11 cellular contexts compared by ENCODE assay signal in the genomic region with DNA sequence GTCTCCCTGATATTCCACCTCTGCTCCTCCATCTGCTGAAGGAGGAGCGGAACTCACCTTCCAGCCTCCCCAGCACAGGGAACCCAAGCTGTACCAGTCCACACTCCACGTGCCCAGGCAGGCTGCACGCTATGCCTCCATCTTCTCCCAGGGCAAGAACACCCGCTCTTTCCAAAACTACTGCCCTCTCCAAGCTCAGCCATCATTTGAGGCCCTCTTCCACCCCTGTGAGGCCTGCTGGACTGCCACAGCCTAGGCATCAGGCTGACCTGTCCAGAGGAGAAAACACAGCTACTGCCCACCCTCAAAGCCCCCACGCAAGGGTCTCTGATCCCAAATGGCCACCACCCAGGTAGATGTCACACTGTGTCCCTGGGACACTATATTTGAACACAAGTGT. TPM values are rescaled to one million over a fixed set of nuclear protein-coding genes. Genes with fewer than 3 reads are reported as not detected.
DNase-seq lines count a peak whose midpoint lies in the region; ATAC-seq, FAIRE-seq and TF ChIP-seq lines count a peak whose summit lies in the region.
"Had no signal": no experiment of that assay in that cellular context is flagged by ENCODE, and none has a peak within 500 bp of the region (broad histone marks: within the 10 kb centered on the region; RNA-seq: fewer than 3 reads in every experiment).

No MANE protein-coding gene starts in this region.

- no peak for FAIRE-seq in A549 (lab: Jason Lieb, UNC)
- FAIRE-seq: pancreas had no signal

- H3K4me1 ChIP-seq in A549 (peaks cover 52% of the 10 kb centered on the region), HUES6 (ENCODE audit: control insufficient read depth, insufficient read depth, low read length) (peaks cover 19% of the 10 kb centered on the region), SK-N-SH (ENCODE audit: control insufficient read depth in 1 of 2, insufficient read depth in 2 of 2, low read depth in 1 of 2, low read length in 1 of 2) (peaks cover 0 to 20% of the 10 kb centered on the region in 2 experiments; a peak in 1 of 4 replicates)

- TF ChIP-seq EP300 in A549 (IDR thresholded peaks at IDR 0.05): no peak
- TF ChIP-seq EP300 in SK-N-SH (IDR thresholded peaks at IDR 0.05; ENCODE audit: borderline replicate concordance in 1 of 2, low read depth in 1 of 2, low read length in 1 of 2): no peak

- peak overlapping the region in 1 of 2 donors; percentile 85 for H3K27ac Mint-ChIP-seq in natural killer cell

- no peaks in the 10 kb centered on the region for H3K79me2 ChIP-seq in SK-N-SH (ENCODE audit: insufficient read depth)

- H2AFZ ChIP-seq in SK-N-SH (ENCODE audit: low read depth): no peak overlapping the region

- POLR2A ChIA-PET in A549 (lab: Yijun Ruan, JAX) (no interaction called here), SK-N-SH (lab: Yijun Ruan, JAX) (no interaction called here)

- no peaks in the 10 kb centered on the region for H4K20me1 ChIP-seq in SK-N-SH (ENCODE audit: insufficient read depth)

- H3K9me3 ChIP-seq in A549: no peaks in the 10 kb centered on the region
- H3K9me3 ChIP-seq in HUES6 (ENCODE audit: control insufficient read depth, insufficient read depth, low read depth, low read length): no peaks in the 10 kb centered on the region
- H3K9me3 ChIP-seq in SK-N-SH: no peaks in the 10 kb centered on the region
- H3K9me3 ChIP-seq: heart right ventricle, pancreas had no signal

- no peaks in the 10 kb centered on the region for H3F3A ChIP-seq in SK-N-SH (replicated peaks; ENCODE audit: insufficient read depth)

- H3K36me3 ChIP-seq in HUES6 (ENCODE audit: control insufficient read depth, insufficient read depth, low read length) (no peaks in the 10 kb centered on the region), SK-N-SH (replicated peaks in 1 of 2; ENCODE audit: control insufficient read depth in 1 of 2, insufficient read depth in 2 of 2, low read length in 1 of 2) (no peaks in the 10 kb centered on the region)
- H3K36me3 ChIP-seq: pancreas had no signal

- H3K4me3 ChIP-seq in A549 (no peak overlapping the region), HUES6 (ENCODE audit: low read depth, low read length) (0 out of 2 replicates have a peak overlapping the region, but pooled peaks have one; percentile 78), SK-N-SH (ENCODE audit: low read depth in 2 of 2, low read length in 1 of 2) (no peak overlapping the region)

- DNase-seq in A549 (ENCODE audit: low read depth in 1 of 2, low spot score in 1 of 2) (no peak), natural killer cell (no peak), dermis blood vessel endothelial cell (no peak), left cardiac atrium (no peak), HUDEP-2 (lab: John Stamatoyannopoulos, UW; ENCODE audit: unreplicated experiment in 76 of 76) (no peak), SK-N-SH (no peak)
- DNase-seq: activated CD4-positive, CD25-positive, alpha-beta regulatory T cell treated with anti-CD3 and anti-CD28 coated beads, Interleukin-2, amount 50 U/mL, for 72 hours; heart right ventricle; pancreas had no signal

- CTCF ChIA-PET in A549 (lab: Yijun Ruan, JAX): interaction anchor here (0.5 kb wide), 1 partner anchor 100 kb away, joined by 3 read pairs; no protein-coding TSS in a partner anchor
- CTCF ChIA-PET in SK-N-SH (lab: Yijun Ruan, JAX): interaction anchor here (0.6 kb wide), 1 partner anchor 11 kb away, joined by 3 read pairs; no protein-coding TSS in a partner anchor

- intact Hi-C loops in natural killer cell (cut with micrococcal nuclease): no loop called here
- intact Hi-C loops in left cardiac atrium (cut with DNase I): loop anchor here in 1 of 2 donors (2.0 kb wide), 1 partner anchor 23 kb away; no protein-coding TSS in a partner anchor

- H3K36me3 Mint-ChIP-seq in natural killer cell: no peaks in the 10 kb centered on the region

- TF ChIP-seq CTCF in A549 (IDR thresholded peaks at IDR 0.05) (no peak), natural killer cell (IDR thresholded peaks at IDR 0.05) (no peak), SK-N-SH (IDR thresholded peaks at IDR 0.05) (no peak)

- peaks cover 27% of the 10 kb centered on the region for H3K27me3 ChIP-seq in HUES6 (ENCODE audit: control insufficient read depth, insufficient read depth, low read length)
- no peaks in the 10 kb centered on the region; the same call in 1 of the 2 replicates for H3K27me3 ChIP-seq in SK-N-SH (ENCODE audit: insufficient read depth)
- H3K27me3 ChIP-seq: pancreas had no signal

- TF ChIP-seq RAD21 in A549 (conservative IDR thresholded peaks at IDR 0.05 in 1 of 2, IDR thresholded peaks at IDR 0.05 in 1 of 2) (no peak), SK-N-SH (IDR thresholded peaks at IDR 0.05; ENCODE audit: low read length) (no peak)

- peak overlapping the region; percentile 37; the same call in 1 of the 3 replicates for H3K4me2 ChIP-seq in A549
- no peak overlapping the region for H3K4me2 ChIP-seq in SK-N-SH

- 92% methylated on average over 5 of the region's 5 CpGs for WGBS in A549 (ENCODE audit: missing lambda C conversion rate)
- 91% methylated on average over 5 of the region's 5 CpGs for WGBS in SK-N-SH (ENCODE audit: low lambda C conversion rate)

- no peak for TF ChIP-seq POLR2A in A549 (IDR thresholded peaks at IDR 0.05; ENCODE audit: low read length)

- no peaks in the 10 kb centered on the region for H3K9me3 Mint-ChIP-seq in natural killer cell

- peak overlapping the region in 1 of 2 experiments; percentile 53; a peak in 1 of 6 replicates for H3K27ac ChIP-seq in A549
- no peak overlapping the region for H3K27ac ChIP-seq in HUES6 (ENCODE audit: low read depth, low read length)
- H3K27ac ChIP-seq in cingulate gyrus (ENCODE audit: low read depth, low read length): peak overlapping the region; percentile 92
- no peak overlapping the region for H3K27ac ChIP-seq in SK-N-SH (ENCODE audit: low read depth in 2 of 2, low read length in 1 of 2)

- no peaks in the 10 kb centered on the region for H3K9me2 ChIP-seq in SK-N-SH

- H3K27me3 Mint-ChIP-seq in natural killer cell (ENCODE audit: low read depth in 2 of 2): no peaks in the 10 kb centered on the region

- ATAC-seq in A549: no peak
- ATAC-seq in natural killer cell: no peak
- no peak for ATAC-seq in left cardiac atrium

- H3K9ac ChIP-seq in HUES6 (ENCODE audit: low read length): no peak overlapping the region
- no peak overlapping the region for H3K9ac ChIP-seq in SK-N-SH

- peaks cover 15 to 18% of the 10 kb centered on the region in 2 donors for H3K4me1 Mint-ChIP-seq in natural killer cell

- peak overlapping the region; percentile 93 for H3K4me3 Mint-ChIP-seq in natural killer cell

TF ChIP-seq in A549, 52 proteins besides CTCF, POLR2A, EP300 and RAD21 (continues in another document):
- TF ChIP-seq ZFP36 (IDR thresholded peaks at IDR 0.05; ENCODE audit: borderline replicate concordance, partially characterized antibody): no peak
- no peak for TF ChIP-seq PHF8 (IDR thresholded peaks at IDR 0.05; ENCODE audit: borderline replicate concordance, low read depth)
- no peak for TF ChIP-seq FOSL2 (IDR thresholded peaks at IDR 0.05)
- no peak for TF ChIP-seq FOSL2 (CRISPR knock-in tag; IDR thresholded peaks at IDR 0.05)
- no peak for TF ChIP-seq MAFK (IDR thresholded peaks at IDR 0.05; ENCODE audit: partially characterized antibody)
- no peak for TF ChIP-seq EHF (CRISPR knock-in tag; IDR thresholded peaks at IDR 0.05)
- TF ChIP-seq KDM1A (IDR thresholded peaks at IDR 0.05; ENCODE audit: low read depth): no peak
- TF ChIP-seq TP53 (CRISPR knock-in tag; IDR thresholded peaks at IDR 0.05): no peak
- TF ChIP-seq CBX2 (IDR thresholded peaks at IDR 0.05; ENCODE audit: borderline replicate concordance, low read depth): no peak
- no peak for TF ChIP-seq NFE2L2 (conservative IDR thresholded peaks at IDR 0.05; ENCODE audit: low read length)
- no peak for TF ChIP-seq NPAS2 (CRISPR knock-in tag; IDR thresholded peaks at IDR 0.05; ENCODE audit: borderline replicate concordance)
- no peak for TF ChIP-seq SMC3 (IDR thresholded peaks at IDR 0.05)
- no peak for TF ChIP-seq TFCP2L1 (CRISPR knock-in tag; IDR thresholded peaks at IDR 0.05)
- no peak for TF ChIP-seq HOXB13 (CRISPR knock-in tag; IDR thresholded peaks at IDR 0.05; ENCODE audit: low read depth)
- no peak for TF ChIP-seq BHLHE40 (IDR thresholded peaks at IDR 0.05; ENCODE audit: low read depth, low read length)

TF ChIP-seq in SK-N-SH, 30 proteins besides CTCF, POLR2A, EP300 and RAD21:
- no peak for TF ChIP-seq GABPA (IDR thresholded peaks at IDR 0.05; ENCODE audit: low read depth)
- TF ChIP-seq TEAD4 (IDR thresholded peaks at IDR 0.05; ENCODE audit: borderline replicate concordance, insufficient read depth): no peak
- no peak for TF ChIP-seq RFX5 (IDR thresholded peaks at IDR 0.05; ENCODE audit: low read length)
- no peak for TF ChIP-seq FOSL2 (IDR thresholded peaks at IDR 0.05; ENCODE audit: borderline replicate concordance, low read depth)
- no peak for TF ChIP-seq FOXJ3 (CRISPR knock-in tag; IDR thresholded peaks at IDR 0.05)
- no peak for TF ChIP-seq FOXM1 (IDR thresholded peaks at IDR 0.05; ENCODE audit: low read depth)

RNA-seq across cellular contexts. Expression of gene RASSF2, which starts 1.8 kb away (rescaled TPM):
- 18.8 and 21.4 TPM in 2 replicates for polyA plus RNA-seq in A549 (2011; rRNA removed)
- 8.0 and 10.2 TPM in 2 replicates for polyA plus RNA-seq in A549 (2012; cell fraction: cytosol; rRNA removed)
- polyA plus RNA-seq in A549 (2012; cell fraction: nucleus; rRNA removed): 5.4 and 7.4 TPM in 2 replicates
- 12.2 to 12.9 TPM (median 12.5 TPM) in 3 replicates for polyA plus RNA-seq in A549 (2017; fragmentation: RNase III; extraction: RNeasy Plus Mini Kit Qiagen cat#74134 plus additional on column Dnase treatment)
- polyA minus RNA-seq in A549 (2011; rRNA and poly(A)+ RNA removed): 15.9 and 17.4 TPM in 2 replicates
- total RNA-seq in natural killer cell: 10 to 100 TPM; 14.1 to 39.0 (median 16.3) TPM
- 120 and 171 TPM in 2 replicates for total RNA-seq in dermis blood vessel endothelial cell
- 1 to 10 TPM; 7.5 to 9.7 TPM for total RNA-seq in left cardiac atrium
- 0.39 and 0.73 TPM in 2 replicates for polyA plus RNA-seq in SK-N-SH (2012; rRNA removed)
- polyA plus RNA-seq in SK-N-SH (2012; cell fraction: cytosol; rRNA removed): 0.51 and 0.64 TPM in 2 replicates
- 0.38 and 0.55 TPM in 2 replicates for polyA plus RNA-seq in SK-N-SH (2012; cell fraction: nucleus; rRNA removed)
